ENCODE assay signal across 8 cellular contexts in the genomic region with DNA sequence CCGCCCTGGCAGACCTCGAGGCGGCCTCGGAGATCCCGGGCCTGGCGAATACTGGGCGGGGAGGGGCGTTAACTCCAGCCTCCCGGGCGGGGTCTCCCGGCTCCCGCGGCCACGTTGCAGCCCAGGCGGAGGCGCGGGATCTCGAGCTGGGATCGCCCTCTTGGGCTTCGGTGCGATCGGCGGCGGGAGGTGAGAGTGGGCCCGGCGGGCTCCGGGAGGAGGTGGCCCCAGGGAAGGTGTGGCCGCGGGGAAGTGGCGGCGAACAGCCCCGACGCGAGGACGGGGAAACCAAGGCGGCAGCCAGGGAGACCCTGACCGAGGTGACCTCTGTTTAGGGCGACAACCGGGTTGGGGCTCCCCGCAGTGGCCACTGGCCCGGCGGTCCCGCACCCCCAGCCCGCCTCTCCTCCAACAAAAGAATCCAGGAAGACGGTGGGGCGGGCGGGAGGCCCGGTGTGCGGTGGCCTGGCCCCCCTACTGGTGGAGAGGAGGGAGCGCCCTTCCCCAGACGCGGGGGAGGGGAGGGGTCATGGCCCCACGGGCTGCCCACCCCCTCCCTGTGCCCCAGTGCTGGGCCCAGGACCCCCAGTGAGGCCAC. TPM values are rescaled to one million over a fixed set of nuclear protein-coding genes. Genes with fewer than 3 reads are reported as not detected.
DNase-seq lines count a peak whose midpoint lies in the region; ATAC-seq and TF ChIP-seq lines count a peak whose summit lies in the region.

A gene with protein sequence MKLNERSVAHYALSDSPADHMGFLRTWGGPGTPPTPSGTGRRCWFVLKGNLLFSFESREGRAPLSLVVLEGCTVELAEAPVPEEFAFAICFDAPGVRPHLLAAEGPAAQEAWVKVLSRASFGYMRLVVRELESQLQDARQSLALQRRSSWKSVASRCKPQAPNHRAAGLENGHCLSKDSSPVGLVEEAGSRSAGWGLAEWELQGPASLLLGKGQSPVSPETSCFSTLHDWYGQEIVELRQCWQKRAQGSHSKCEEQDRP (plus strand): TSS at position 96 of the 598 bp plus-strand sequence. CDS start 3,046 bp downstream, outside the sequence.

- no TSS peak for BruUV-seq in PC-3 (replicated peaks; lab: Mats Ljungman, UMichigan)

- no peaks in the 10 kb centered on the region for H3K9me2 ChIP-seq in PC-3 (replicated peaks; ENCODE audit: low read length)

- H3K9ac ChIP-seq in PC-3 (ENCODE audit: low read length) = no peak within 1 kb of the TSS

- no peak within 1 kb of the TSS for H3K4me2 ChIP-seq in PC-3 (ENCODE audit: low read length)

- no peak within 1 kb of the TSS for H3K27ac ChIP-seq in PC-3 (ENCODE audit: low read length)

- peak; percentile 19 for ATAC-seq in activated B cell treated with CpG ODN at 0.5 μM for 24 hours (ENCODE audit: low read depth)
- peak; percentile 14 for ATAC-seq in memory B cell (ENCODE audit: low read depth)
- no peak for ATAC-seq in stimulated activated naive CD8-positive, alpha-beta T cell treated with anti-CD3 and anti-CD28 coated beads, Interleukin-15, Interleukin-2, amounts not matched to agents 100 U/mL and 50 U/mL, for 24 hours
- ATAC-seq in PC-3 = no peak
- no peak for ATAC-seq in HG02981 (IDR thresholded peaks at IDR 0.05; ENCODE audit: unreplicated experiment)

- DNase-seq in activated B cell treated with CpG ODN at 0.5 μM for 24 hours (peak; percentile 65), dermis blood vessel endothelial cell (peak; percentile 66), memory B cell (ENCODE audit: low spot score in 2 of 2) (peak; percentile 45 to 62), PC-3 (no peak), midbrain (lab: John Stamatoyannopoulos, UW) (no peak)
- DNase-seq in stimulated activated naive CD8-positive, alpha-beta T cell treated with anti-CD3 and anti-CD28 coated beads, Interleukin-15, Interleukin-2, amounts not matched to agents 100 U/mL and 50 U/mL, for 24 hours = peak; percentile 67

- no peaks in the 10 kb centered on the region for H4K20me1 ChIP-seq in PC-3 (ENCODE audit: low read length)

- peaks cover 7% of the 10 kb centered on the region; the same call in 1 of the 2 replicates for H3K79me2 ChIP-seq in PC-3 (ENCODE audit: low read length)

- no peaks in the 10 kb centered on the region for H3K9me3 ChIP-seq in PC-3 (ENCODE audit: low read length)

- H3K4me3 Mint-ChIP-seq in activated B cell treated with CpG ODN at 0.5 μM for 24 hours = peak within 1 kb of the TSS; percentile 75
- peak within 1 kb of the TSS; percentile 83 for H3K4me3 Mint-ChIP-seq in memory B cell

- H3F3A ChIP-seq in PC-3 (ENCODE audit: low read length, unreplicated experiment) = no peaks in the 10 kb centered on the region

- H3K9me3 Mint-ChIP-seq in activated B cell treated with CpG ODN at 0.5 μM for 24 hours (no peaks in the 10 kb centered on the region), memory B cell (no peaks in the 10 kb centered on the region)

- H3K36me3 Mint-ChIP-seq in activated B cell treated with CpG ODN at 0.5 μM for 24 hours (ENCODE audit: low read depth) (peaks cover 2% of the 10 kb centered on the region), memory B cell (no peaks in the 10 kb centered on the region)

- no peak for TF ChIP-seq CTCF in activated B cell treated with CpG ODN at 0.5 μM for 24 hours (IDR thresholded peaks at IDR 0.05)
- TF ChIP-seq CTCF in PC-3 (conservative IDR thresholded peaks at IDR 0.05; ENCODE audit: low read depth, low read length) = no peak

- H3K27me3 ChIP-seq in PC-3 (ENCODE audit: low read length) = no peaks in the 10 kb centered on the region

- peak within 1 kb of the TSS; percentile 56 for H3K27ac Mint-ChIP-seq in activated B cell treated with CpG ODN at 0.5 μM for 24 hours
- peak within 1 kb of the TSS; percentile 28 for H3K27ac Mint-ChIP-seq in memory B cell

- H3K27me3 Mint-ChIP-seq in activated B cell treated with CpG ODN at 0.5 μM for 24 hours (no peaks in the 10 kb centered on the region), memory B cell (no peaks in the 10 kb centered on the region)

- no peak within 1 kb of the TSS for H2AFZ ChIP-seq in PC-3 (ENCODE audit: low read length)

- H3K4me3 ChIP-seq in GM08714 (ENCODE audit: low read length) (peak within 1 kb of the TSS; percentile 48; the same call in 1 of the 2 replicates), PC-3 (ENCODE audit: low read length) (no peak within 1 kb of the TSS)

- intact Hi-C loops in activated B cell treated with CpG ODN at 0.5 μM for 24 hours (cut with micrococcal nuclease) = loop anchor here (5.0 kb wide), 1 partner anchor 387 kb away; a partner anchor contains a TSS
- intact Hi-C loops in PC-3 (cut with micrococcal nuclease) = no loop called here

- H3K4me1 Mint-ChIP-seq in activated B cell treated with CpG ODN at 0.5 μM for 24 hours = peaks cover 38% of the 10 kb centered on the region
- H3K4me1 Mint-ChIP-seq in memory B cell = peaks cover 29% of the 10 kb centered on the region

- H3K36me3 ChIP-seq in PC-3 (ENCODE audit: low read depth, low read length) = no peaks in the 10 kb centered on the region

- peaks cover 18% of the 10 kb centered on the region for H3K4me1 ChIP-seq in PC-3 (ENCODE audit: insufficient read depth, low read length)

- CTCF ChIA-PET in activated B cell treated with CpG ODN at 0.5 μM for 24 hours (lab: Charles Lee) (no interaction called here), PC-3 (lab: Charles Lee) (no interaction called here)

- POLR2A ChIA-PET in activated B cell treated with CpG ODN at 0.5 μM for 24 hours (lab: Charles Lee) (interaction anchor here (1.4 to 1.5 kb wide), 3 partner anchors 11 to 76 kb away, joined by 4 to 12 read pairs (median 8); a partner anchor contains a TSS), PC-3 (lab: Charles Lee; ENCODE audit: unreplicated experiment) (no interaction called here)

RNA-seq across cellular contexts. Expression of the gene that starts here (rescaled TPM):
- total RNA-seq in activated B cell treated with CpG ODN at 0.5 μM for 24 hours (2.7 and 3.1 TPM in 2 replicates), dermis blood vessel endothelial cell (25.7 and 32.8 TPM in 2 replicates), PC-3 (2014; rRNA removed) (0.04 TPM in 1 of 2 replicates, not detected in the other)

Comparison
In these comparisons a context has a peak if more than half of its experiments do, and no peak if none do; other contexts are left out.
1. ATAC-seq: peak in activated B cell treated with CpG ODN at 0.5 μM for 24 hours (single experiment) and memory B cell (single experiment); none in stimulated activated naive CD8-positive, alpha-beta T cell treated with anti-CD3 and anti-CD28 coated beads, Interleukin-15, Interleukin-2, amounts not matched to agents 100 U/mL and 50 U/mL, for 24 hours (single experiment), PC-3 (single experiment) and HG02981 (single experiment).
2. DNase-seq: peak in activated B cell treated with CpG ODN at 0.5 μM for 24 hours (single experiment), dermis blood vessel endothelial cell (single experiment), memory B cell (2 of 2) and stimulated activated naive CD8-positive, alpha-beta T cell treated with anti-CD3 and anti-CD28 coated beads, Interleukin-15, Interleukin-2, amounts not matched to agents 100 U/mL and 50 U/mL, for 24 hours (single experiment); none in PC-3 (single experiment) and midbrain (single experiment).